Comparison of ENCODE assay signal across 21 cellular contexts in genomic region chr6:135073217-135073616, GRCh38.
"Had no signal": no experiment of that assay in that cellular context is flagged by ENCODE, and none has a peak within 500 bp of the region (broad histone marks: within the 10 kb centered on the region; RNA-seq: fewer than 3 reads in every experiment).

No MANE protein-coding gene starts in this region.

- DNase-seq: activated CD4-positive, alpha-beta T cell treated with anti-CD3 and anti-CD28 coated beads for 48 hours; activated CD4-positive, alpha-beta T cell treated with anti-CD3 and anti-CD28 coated beads, Interleukin-2, amount 50 U/mL, for 48 hours; activated CD8-positive, alpha-beta memory T cell treated with anti-CD3 and anti-CD28 coated beads for 24 hours; activated effector memory CD4-positive, alpha-beta T cell treated with anti-CD3 and anti-CD28 coated beads, Interleukin-2, amount 50 U/mL, for 16 hours; activated naive CD4-positive, alpha-beta T cell treated with anti-CD3 and anti-CD28 coated beads for 36 hours; activated T-cell treated with anti-CD3 and anti-CD28 coated beads, Interleukin-2, amount 50 U/mL, for 1 hour; amniotic stem cell; brain microvascular endothelial cell; endodermal cell; esophagus squamous epithelium; foreskin melanocyte; heart right ventricle; lower lobe of right lung; mesendoderm; posterior cingulate gyrus; right cardiac atrium; spleen; stimulated activated naive CD4-positive, alpha-beta T cell treated with Interleukin-2 at 50 U/mL for 16 hours; testis; transverse colon; WERI-Rb-1 had no signal

- H3K36me3 ChIP-seq: brain microvascular endothelial cell, esophagus squamous epithelium, heart right ventricle, lower lobe of right lung, spleen, transverse colon, WERI-Rb-1 had no signal

- H3K27ac ChIP-seq: brain microvascular endothelial cell, esophagus squamous epithelium, heart right ventricle, lower lobe of right lung, spleen, testis, transverse colon, WERI-Rb-1 had no signal

- H3K9me3 ChIP-seq: esophagus squamous epithelium, heart right ventricle, lower lobe of right lung, spleen, testis, transverse colon had no signal

- H3K4me3 ChIP-seq: esophagus squamous epithelium, heart right ventricle, lower lobe of right lung, spleen, testis, transverse colon had no signal

- ATAC-seq: heart right ventricle, lower lobe of right lung, right cardiac atrium had no signal

- H3K4me1 ChIP-seq: heart right ventricle, spleen, testis, transverse colon had no signal

- H3K27me3 ChIP-seq: brain microvascular endothelial cell, spleen, testis, transverse colon had no signal
